Comparison of ENCODE assay signal across 7 cellular contexts in genomic region chr4:81469774-81470455, GRCh38. TPM values are rescaled to one million over a fixed set of nuclear protein-coding genes. Genes with fewer than 3 reads are reported as not detected.
DNase-seq lines count a peak whose midpoint lies in the region; ATAC-seq and TF ChIP-seq lines count a peak whose summit lies in the region.

No MANE protein-coding gene starts in this region.

- peak overlapping the region; percentile 76 to 99 (median 96) for H3K4me3 Mint-ChIP-seq in IgD-negative memory B cell
- peak overlapping the region; percentile 89 for H3K4me3 Mint-ChIP-seq in activated CD8-positive, alpha-beta T cell treated with anti-CD3 and anti-CD28 coated beads for 36 hours

- peak overlapping the region; percentile 84 to 99 (median 97) for H3K27ac Mint-ChIP-seq in IgD-negative memory B cell
- H3K27ac Mint-ChIP-seq in activated CD8-positive, alpha-beta T cell treated with anti-CD3 and anti-CD28 coated beads for 36 hours = peak overlapping the region; percentile 86

- WGBS in smooth muscle cell (ENCODE audit: low lambda C conversion rate) = 40% methylated on average over 7 of the region's 7 CpGs

- H4K20me1 ChIP-seq in smooth muscle cell (ENCODE audit: low read depth) = no peaks in the 10 kb centered on the region

- peaks cover 9% of the 10 kb centered on the region for H3K79me2 ChIP-seq in smooth muscle cell (ENCODE audit: low read depth)

- peaks cover 29% of the 10 kb centered on the region for H3K4me1 ChIP-seq in iPS-18a (ENCODE audit: control insufficient read depth, low read depth, low read length)
- H3K4me1 ChIP-seq in smooth muscle cell (ENCODE audit: low read depth) = peaks cover 18% of the 10 kb centered on the region

- CTCF ChIA-PET in activated CD8-positive, alpha-beta T cell treated with anti-CD3 and anti-CD28 coated beads for 36 hours (lab: Charles Lee) = interaction anchor here (0.8 to 10.1 kb wide), 10 partner anchors 19 to 377 kb away, joined by 3 to 156 read pairs (median 4); no protein-coding TSS in a partner anchor
- CTCF ChIA-PET in GM10248 (lab: Yijun Ruan, JAX) = interaction anchor here (0.9 to 5.6 kb wide), 4 partner anchors 22 to 375 kb away, joined by 3 to 40 read pairs (median 3); no protein-coding TSS in a partner anchor

- H3F3A ChIP-seq in smooth muscle cell (ENCODE audit: low read depth) = no peaks in the 10 kb centered on the region

- H3K9ac ChIP-seq in iPS-18a (ENCODE audit: low read length) (peak overlapping the region; percentile 63), smooth muscle cell (ENCODE audit: low read depth) (peak overlapping the region; percentile 93)

- POLR2A ChIA-PET in activated CD8-positive, alpha-beta T cell treated with anti-CD3 and anti-CD28 coated beads for 36 hours (lab: Charles Lee) = interaction anchor here (1.7 kb wide), 1 partner anchor 35 kb away, joined by 6 read pairs; no protein-coding TSS in a partner anchor
- POLR2A ChIA-PET in GM10248 (lab: Yijun Ruan, JAX) = no interaction called here

- H3K27me3 ChIP-seq in iPS-18a (ENCODE audit: control insufficient read depth, insufficient read depth, low read length) = peaks cover 24% of the 10 kb centered on the region
- H3K27me3 ChIP-seq in smooth muscle cell (ENCODE audit: low read depth) = no peaks in the 10 kb centered on the region

- peaks cover 25 to 40% (median 32%) of the 10 kb centered on the region in 3 donors for H3K4me1 Mint-ChIP-seq in IgD-negative memory B cell
- H3K4me1 Mint-ChIP-seq in activated CD8-positive, alpha-beta T cell treated with anti-CD3 and anti-CD28 coated beads for 36 hours (ENCODE audit: low read depth) = peaks cover 39% of the 10 kb centered on the region

- H3K4me3 ChIP-seq in iPS-18a (ENCODE audit: low read length) = peak overlapping the region; percentile 89
- H3K4me3 ChIP-seq in smooth muscle cell = peak overlapping the region; percentile 93

- H3K27ac ChIP-seq in iPS-18a (ENCODE audit: low read length) = no peak overlapping the region
- H3K27ac ChIP-seq in smooth muscle cell (ENCODE audit: low read depth) = peak overlapping the region; percentile 28

- H2AFZ ChIP-seq in smooth muscle cell (ENCODE audit: low read depth) = no peak overlapping the region

- no peaks in the 10 kb centered on the region for H3K9me3 Mint-ChIP-seq in IgD-negative memory B cell
- no peaks in the 10 kb centered on the region for H3K9me3 Mint-ChIP-seq in activated CD8-positive, alpha-beta T cell treated with anti-CD3 and anti-CD28 coated beads for 36 hours

- H3K9me3 ChIP-seq in iPS-18a (ENCODE audit: control insufficient read depth, low read depth, low read length) (no peaks in the 10 kb centered on the region), smooth muscle cell (replicated peaks; ENCODE audit: low read depth) (no peaks in the 10 kb centered on the region)

- TF ChIP-seq CTCF in activated CD8-positive, alpha-beta T cell treated with anti-CD3 and anti-CD28 coated beads for 36 hours (IDR thresholded peaks at IDR 0.05) = no peak
- TF ChIP-seq CTCF in smooth muscle cell (IDR thresholded peaks at IDR 0.05; ENCODE audit: borderline replicate concordance, insufficient read depth, poor library complexity, severe bottlenecking) (no peak), GM10248 (IDR thresholded peaks at IDR 0.05; ENCODE audit: control extremely low read depth, extremely low read depth, low read depth, missing control alignments) (no peak)

- peak overlapping the region; percentile 98 for H3K4me2 ChIP-seq in smooth muscle cell

- no peak for DNase-seq in activated CD8-positive, alpha-beta T cell treated with anti-CD3 and anti-CD28 coated beads for 36 hours
- DNase-seq in smooth muscle cell (lab: John Stamatoyannopoulos, UW; ENCODE audit: unreplicated experiment) (no peak), HT-29 (ENCODE audit: low spot score) (no peak), GM10248 (ENCODE audit: extremely low spot score) (no peak)

- H3K36me3 ChIP-seq in iPS-18a (ENCODE audit: control insufficient read depth, low read depth, low read length) = no peaks in the 10 kb centered on the region
- H3K36me3 ChIP-seq in smooth muscle cell (ENCODE audit: low read depth) = no peaks in the 10 kb centered on the region

- no peak for ATAC-seq in activated CD8-positive, alpha-beta T cell treated with anti-CD3 and anti-CD28 coated beads for 36 hours
- no peak for ATAC-seq in GM18861 (IDR thresholded peaks at IDR 0.05; ENCODE audit: unreplicated experiment)

- peaks cover 5% of the 10 kb centered on the region for H3K27me3 Mint-ChIP-seq in IgD-negative memory B cell
- no peaks in the 10 kb centered on the region for H3K27me3 Mint-ChIP-seq in activated CD8-positive, alpha-beta T cell treated with anti-CD3 and anti-CD28 coated beads for 36 hours

- intact Hi-C loops in activated CD8-positive, alpha-beta T cell treated with anti-CD3 and anti-CD28 coated beads for 36 hours (cut with micrococcal nuclease) = loop anchor here (5.0 to 10.0 kb wide), 5 partner anchors 37 to 275 kb away; no protein-coding TSS in a partner anchor

- no peaks in the 10 kb centered on the region for H3K36me3 Mint-ChIP-seq in IgD-negative memory B cell
- no peaks in the 10 kb centered on the region for H3K36me3 Mint-ChIP-seq in activated CD8-positive, alpha-beta T cell treated with anti-CD3 and anti-CD28 coated beads for 36 hours (ENCODE audit: low read depth)

RNA-seq across cellular contexts. Expression of gene RASGEF1B, which starts 1.8 kb away (rescaled TPM):
- polyA plus RNA-seq in IgD-negative memory B cell (17.5 TPM), smooth muscle cell (1.5 and 3.0 TPM in 2 replicates)
- 1 to 10 TPM; 6.1 to 6.2 TPM for total RNA-seq in activated CD8-positive, alpha-beta T cell treated with anti-CD3 and anti-CD28 coated beads for 36 hours
- 7.5 and 13.7 TPM in 2 replicates for total RNA-seq in smooth muscle cell
- 3.5 and 6.3 TPM in 2 replicates for total RNA-seq in HT-29 (2014; rRNA removed; shearing (Covaris generic))
